Comparison of ENCODE assay signal across 1 cellular context in genomic region chr1:198788561-198789064, GRCh38.
TF ChIP-seq lines count a peak whose summit lies in the region.

No MANE protein-coding gene starts in this region.

TF ChIP-seq in GM12878, 131 proteins besides CTCF, POLR2A, EP300 and RAD21 (continued from another document):
- TF ChIP-seq NFIC (IDR thresholded peaks at IDR 0.05; ENCODE audit: low read depth, low read length): 0 out of 2 replicates have a peak, but pooled peaks have one; percentile 33
- TF ChIP-seq, protein P1, sequence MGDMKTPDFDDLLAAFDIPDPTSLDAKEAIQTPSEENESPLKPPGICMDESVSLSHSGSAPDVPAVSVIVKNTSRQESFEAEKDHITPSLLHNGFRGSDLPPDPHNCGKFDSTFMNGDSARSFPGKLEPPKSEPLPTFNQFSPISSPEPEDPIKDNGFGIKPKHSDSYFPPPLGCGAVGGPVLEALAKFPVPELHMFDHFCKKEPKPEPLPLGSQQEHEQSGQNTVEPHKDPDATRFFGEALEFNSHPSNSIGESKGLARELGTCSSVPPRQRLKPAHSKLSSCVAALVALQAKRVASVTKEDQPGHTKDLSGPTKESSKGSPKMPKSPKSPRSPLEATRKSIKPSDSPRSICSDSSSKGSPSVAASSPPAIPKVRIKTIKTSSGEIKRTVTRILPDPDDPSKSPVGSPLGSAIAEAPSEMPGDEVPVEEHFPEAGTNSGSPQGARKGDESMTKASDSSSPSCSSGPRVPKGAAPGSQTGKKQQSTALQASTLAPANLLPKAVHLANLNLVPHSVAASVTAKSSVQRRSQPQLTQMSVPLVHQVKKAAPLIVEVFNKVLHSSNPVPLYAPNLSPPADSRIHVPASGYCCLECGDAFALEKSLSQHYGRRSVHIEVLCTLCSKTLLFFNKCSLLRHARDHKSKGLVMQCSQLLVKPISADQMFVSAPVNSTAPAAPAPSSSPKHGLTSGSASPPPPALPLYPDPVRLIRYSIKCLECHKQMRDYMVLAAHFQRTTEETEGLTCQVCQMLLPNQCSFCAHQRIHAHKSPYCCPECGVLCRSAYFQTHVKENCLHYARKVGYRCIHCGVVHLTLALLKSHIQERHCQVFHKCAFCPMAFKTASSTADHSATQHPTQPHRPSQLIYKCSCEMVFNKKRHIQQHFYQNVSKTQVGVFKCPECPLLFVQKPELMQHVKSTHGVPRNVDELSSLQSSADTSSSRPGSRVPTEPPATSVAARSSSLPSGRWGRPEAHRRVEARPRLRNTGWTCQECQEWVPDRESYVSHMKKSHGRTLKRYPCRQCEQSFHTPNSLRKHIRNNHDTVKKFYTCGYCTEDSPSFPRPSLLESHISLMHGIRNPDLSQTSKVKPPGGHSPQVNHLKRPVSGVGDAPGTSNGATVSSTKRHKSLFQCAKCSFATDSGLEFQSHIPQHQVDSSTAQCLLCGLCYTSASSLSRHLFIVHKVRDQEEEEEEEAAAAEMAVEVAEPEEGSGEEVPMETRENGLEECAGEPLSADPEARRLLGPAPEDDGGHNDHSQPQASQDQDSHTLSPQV (IDR thresholded peaks at IDR 0.05): no peak
- peak; percentile 52 for TF ChIP-seq RUNX3 (IDR thresholded peaks at IDR 0.05; ENCODE audit: low read length)
- peak; percentile 53 for TF ChIP-seq NR2F1 (conservative IDR thresholded peaks at IDR 0.05)
- TF ChIP-seq PKNOX1 (IDR thresholded peaks at IDR 0.05): no peak
- 0 out of 2 replicates have a peak, but pooled peaks have one; percentile 27 for TF ChIP-seq RFX5 (IDR thresholded peaks at IDR 0.05; ENCODE audit: low read depth, low read length)
- TF ChIP-seq RELA (IDR thresholded peaks at IDR 0.05; ENCODE audit: borderline replicate concordance, partially characterized antibody): no peak
- 0 out of 4 replicates have a peak, but pooled peaks of 1 of the 2 experiments have one; percentile 17 for TF ChIP-seq BHLHE40 (IDR thresholded peaks at IDR 0.05; ENCODE audit: borderline replicate concordance in 1 of 2, low read depth in 2 of 2, low read length in 1 of 2)
- TF ChIP-seq BMI1 (IDR thresholded peaks at IDR 0.05; ENCODE audit: borderline replicate concordance): peak; percentile 68; the same call in 1 of the 2 replicates
- TF ChIP-seq JUNB (IDR thresholded peaks at IDR 0.05): peak; percentile 6; the same call in 1 of the 2 replicates
- peak; percentile 44; the same call in 1 of the 2 replicates for TF ChIP-seq SMC3 (IDR thresholded peaks at IDR 0.05; ENCODE audit: borderline replicate concordance, low read length)
- peak; percentile 21 for TF ChIP-seq SKIL (IDR thresholded peaks at IDR 0.05; ENCODE audit: low read depth, poor library complexity, severe bottlenecking)
- no peak for TF ChIP-seq PAX8 (IDR thresholded peaks at IDR 0.05)
- TF ChIP-seq ATF7 (IDR thresholded peaks at IDR 0.05; ENCODE audit: low read depth): peak; percentile 23; the same call in 1 of the 2 replicates
- TF ChIP-seq TARDBP (IDR thresholded peaks at IDR 0.05; ENCODE audit: borderline replicate concordance): no peak
- no peak for TF ChIP-seq RBBP5 (conservative IDR thresholded peaks at IDR 0.05)
- TF ChIP-seq SIN3A (IDR thresholded peaks at IDR 0.05; ENCODE audit: low read depth, low read length): 0 out of 2 replicates have a peak, but pooled peaks have one; percentile 41
- peak; percentile 87 for TF ChIP-seq ZBTB40 (IDR thresholded peaks at IDR 0.05; ENCODE audit: borderline replicate concordance)
- no peak for TF ChIP-seq DPF2 (IDR thresholded peaks at IDR 0.05)
- no peak for TF ChIP-seq ZNF24 (IDR thresholded peaks at IDR 0.05)
- 0 out of 2 replicates have a peak, but pooled peaks have one; percentile 18 for TF ChIP-seq NBN (IDR thresholded peaks at IDR 0.05)
- no peak for TF ChIP-seq NR2C2 (IDR thresholded peaks at IDR 0.05; ENCODE audit: borderline replicate concordance, control insufficient read depth, insufficient read length, low read depth)
- TF ChIP-seq MXI1 (IDR thresholded peaks at IDR 0.05; ENCODE audit: low read depth, low read length): 0 out of 2 replicates have a peak, but pooled peaks have one; percentile 28
TF ChIP-seq in GM12878: peak in this region for 18.
